In the genomic region with DNA sequence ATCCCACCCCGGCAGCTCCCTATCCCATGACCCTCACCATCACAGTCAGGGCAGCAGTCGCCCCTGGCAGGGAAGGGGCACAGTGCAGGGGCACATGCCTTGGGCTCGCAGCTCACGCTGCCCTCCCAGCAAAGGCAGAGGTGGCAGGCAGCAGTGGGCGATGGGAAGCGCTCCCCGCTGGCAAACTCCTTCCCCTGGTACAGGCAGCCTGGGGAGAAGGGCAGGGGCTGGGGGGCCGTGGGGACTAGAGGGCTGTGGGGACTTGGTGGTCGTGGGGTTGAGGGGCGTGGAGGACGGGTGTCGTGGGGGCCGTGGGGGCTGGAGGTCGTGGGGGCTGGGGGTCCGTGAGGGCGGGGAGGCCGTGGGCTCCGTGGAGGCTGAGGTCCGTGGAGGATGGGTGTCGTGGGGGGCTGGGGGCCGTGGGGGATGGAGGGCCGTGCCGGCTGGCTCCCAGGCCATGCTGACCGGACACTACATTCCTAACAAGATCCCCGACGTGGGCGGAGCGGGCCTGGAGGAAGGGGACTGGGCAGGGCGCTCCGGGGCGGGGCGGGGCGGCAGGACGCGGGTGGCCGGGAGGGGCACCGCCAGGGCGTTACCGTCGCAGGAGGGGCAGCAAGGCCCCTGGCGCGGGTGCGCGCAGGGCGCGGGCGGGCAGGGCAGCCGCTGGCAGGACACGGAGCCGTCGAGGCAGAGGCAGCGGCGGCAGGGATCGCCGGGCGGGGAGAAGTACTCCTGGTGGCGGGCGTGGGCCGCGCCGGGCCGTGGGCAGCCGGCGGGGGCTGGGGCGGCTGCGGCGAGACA, we compare ENCODE assay signal across 10 cellular contexts. TPM values are rescaled to one million over a fixed set of nuclear protein-coding genes. Genes with fewer than 3 reads are reported as not detected.
A peak's percentile ranks its signal among the peaks of the same experiment; 100 is the strongest.
DNase-seq lines count a peak whose midpoint lies in the region; ATAC-seq and TF ChIP-seq lines count a peak whose summit lies in the region.
"Had no signal": no experiment of that assay in that cellular context is flagged by ENCODE, and none has a peak within 500 bp of the region (broad histone marks: within the 10 kb centered on the region; RNA-seq: fewer than 3 reads in every experiment).

No MANE protein-coding gene starts in this region.

- CTCF ChIA-PET in activated naive CD4-positive, alpha-beta T cell treated with anti-CD3 and anti-CD28 coated beads for 36 hours (lab: Charles Lee): no interaction called here

- H3K9me3 ChIP-seq in upper lobe of right lung: no peaks in the 10 kb centered on the region

- H3K27me3 Mint-ChIP-seq in activated naive CD4-positive, alpha-beta T cell treated with anti-CD3 and anti-CD28 coated beads for 36 hours (ENCODE audit: low read depth): peaks cover 14% of the 10 kb centered on the region

- no peak for DNase-seq in activated naive CD4-positive, alpha-beta T cell treated with anti-CD3 and anti-CD28 coated beads, Interleukin-2, amount 50 U/mL, for 72 hours (ENCODE audit: low spot score in 2 of 2)
- DNase-seq in activated naive CD4-positive, alpha-beta T cell treated with anti-CD3 and anti-CD28 coated beads for 36 hours: no peak
- peak; percentile 35 to 86 for DNase-seq in T47D (ENCODE audit: low read depth in 1 of 2, low spot score in 1 of 2)
- DNase-seq in left colon: peak; percentile 66 to 72
- peak; percentile 75 for DNase-seq in upper lobe of right lung
- DNase-seq in SHP77 (lab: John Stamatoyannopoulos, UW): no peak
- DNase-seq: dermis blood vessel endothelial cell had no signal

- in situ Hi-C loops in T47D (cut with HindIII; ENCODE audit: low pct_unique_long_range_greater_than_20kb, low sequenced_read_pairs): no loop called here

- no peak for TF ChIP-seq CTCF in upper lobe of right lung (IDR thresholded peaks at IDR 0.05)

- H3K27me3 ChIP-seq in upper lobe of right lung: peaks cover 14% of the 10 kb centered on the region

- no peak overlapping the region for H3K4me3 Mint-ChIP-seq in activated naive CD4-positive, alpha-beta T cell treated with anti-CD3 and anti-CD28 coated beads for 36 hours
- H3K4me3 Mint-ChIP-seq: nephron had no signal

- H3K4me1 Mint-ChIP-seq in activated naive CD4-positive, alpha-beta T cell treated with anti-CD3 and anti-CD28 coated beads for 36 hours (ENCODE audit: low read depth): no peaks in the 10 kb centered on the region
- H3K4me1 Mint-ChIP-seq: nephron had no signal

- ATAC-seq in activated naive CD4-positive, alpha-beta T cell treated with anti-CD3 and anti-CD28 coated beads, Interleukin-2, amount 50 U/mL, for 72 hours: peak; percentile 9 to 17
- ATAC-seq in left colon: peak; percentile 72
- ATAC-seq in upper lobe of right lung: peak; percentile 45
- no peak for ATAC-seq in GM18868 (IDR thresholded peaks at IDR 0.05; ENCODE audit: unreplicated experiment)
- ATAC-seq in HG03469 (IDR thresholded peaks at IDR 0.05; ENCODE audit: unreplicated experiment): no peak

- H3K27ac ChIP-seq in upper lobe of right lung: no peak overlapping the region

- no peaks in the 10 kb centered on the region for H3K4me1 ChIP-seq in upper lobe of right lung

- intact Hi-C loops in activated naive CD4-positive, alpha-beta T cell treated with anti-CD3 and anti-CD28 coated beads for 36 hours (cut with micrococcal nuclease): no loop called here
- intact Hi-C loops in left colon (cut with DNase I, micrococcal nuclease): no loop called here
- intact Hi-C loops in upper lobe of right lung (cut with DNase I): loop anchor here (10.0 kb wide), 1 partner anchor 194 kb away; no protein-coding TSS in a partner anchor

- no peaks in the 10 kb centered on the region for H3K36me3 Mint-ChIP-seq in activated naive CD4-positive, alpha-beta T cell treated with anti-CD3 and anti-CD28 coated beads, Interleukin-2, amount 50 U/mL, for 72 hours
- H3K36me3 Mint-ChIP-seq in activated naive CD4-positive, alpha-beta T cell treated with anti-CD3 and anti-CD28 coated beads for 36 hours (ENCODE audit: low read depth): no peaks in the 10 kb centered on the region

- H3K9me3 Mint-ChIP-seq in activated naive CD4-positive, alpha-beta T cell treated with anti-CD3 and anti-CD28 coated beads, Interleukin-2, amount 50 U/mL, for 72 hours: no peaks in the 10 kb centered on the region
- no peaks in the 10 kb centered on the region for H3K9me3 Mint-ChIP-seq in activated naive CD4-positive, alpha-beta T cell treated with anti-CD3 and anti-CD28 coated beads for 36 hours
- H3K9me3 Mint-ChIP-seq: nephron had no signal

- H3K36me3 ChIP-seq in upper lobe of right lung: no peaks in the 10 kb centered on the region

- H3K27ac Mint-ChIP-seq in activated naive CD4-positive, alpha-beta T cell treated with anti-CD3 and anti-CD28 coated beads, Interleukin-2, amount 50 U/mL, for 72 hours: no peak overlapping the region
- H3K27ac Mint-ChIP-seq in activated naive CD4-positive, alpha-beta T cell treated with anti-CD3 and anti-CD28 coated beads for 36 hours: no peak overlapping the region
- H3K27ac Mint-ChIP-seq: nephron had no signal

- H3K4me3 ChIP-seq in upper lobe of right lung: peak overlapping the region; percentile 36

RNA-seq across cellular contexts. Expression of a gene that starts 20.0 kb away (rescaled TPM):
- under 1 TPM; 0.16 TPM for total RNA-seq in activated naive CD4-positive, alpha-beta T cell treated with anti-CD3 and anti-CD28 coated beads, Interleukin-2, amount 50 U/mL, for 72 hours
- not detected for total RNA-seq in activated naive CD4-positive, alpha-beta T cell treated with anti-CD3 and anti-CD28 coated beads for 36 hours
- 1 to 10 TPM in 1 of 2 donors, under 1 TPM in 1; 0.81 to 1.6 TPM for total RNA-seq in left colon
- total RNA-seq in upper lobe of right lung: 1.3 TPM

RNA-seq across cellular contexts. Expression of a gene that starts 27.9 kb away (rescaled TPM):
- total RNA-seq in activated naive CD4-positive, alpha-beta T cell treated with anti-CD3 and anti-CD28 coated beads, Interleukin-2, amount 50 U/mL, for 72 hours: 100 to 1,000 TPM; 104 to 113 TPM
- total RNA-seq in activated naive CD4-positive, alpha-beta T cell treated with anti-CD3 and anti-CD28 coated beads for 36 hours: 100 to 1,000 TPM; 129 to 142 TPM
- total RNA-seq in left colon (10 to 100 TPM; 65.8 to 78.5 TPM), upper lobe of right lung (180 TPM)

RNA-seq across cellular contexts. Expression of a gene that starts 47.2 kb away (rescaled TPM):
- total RNA-seq in activated naive CD4-positive, alpha-beta T cell treated with anti-CD3 and anti-CD28 coated beads, Interleukin-2, amount 50 U/mL, for 72 hours: 1 to 10 TPM; 6.1 to 9.7 TPM
- total RNA-seq in activated naive CD4-positive, alpha-beta T cell treated with anti-CD3 and anti-CD28 coated beads for 36 hours: 1 to 10 TPM; 1.4 to 1.9 TPM
- total RNA-seq in left colon (1 to 10 TPM; 6.6 to 8.5 TPM), upper lobe of right lung (29.4 TPM)

Comparison
In these comparisons a context has a peak if more than half of its experiments do, and no peak if none do; other contexts are left out.
1. ATAC-seq: peak in activated naive CD4-positive, alpha-beta T cell treated with anti-CD3 and anti-CD28 coated beads, Interleukin-2, amount 50 U/mL, for 72 hours (2 of 2), left colon (single experiment) and upper lobe of right lung (single experiment); none in GM18868 (single experiment) and HG03469 (single experiment).
2. DNase-seq: peak in T47D (2 of 2), left colon (2 of 2) and upper lobe of right lung (single experiment); none in activated naive CD4-positive, alpha-beta T cell treated with anti-CD3 and anti-CD28 coated beads, Interleukin-2, amount 50 U/mL, for 72 hours (0 of 2), activated naive CD4-positive, alpha-beta T cell treated with anti-CD3 and anti-CD28 coated beads for 36 hours (single experiment) and SHP77 (0 of 2).